ENCODE assay signal across 8 cellular contexts in genomic region chr10:88389456-88389855, GRCh38.
A peak's percentile ranks its signal among the peaks of the same experiment; 100 is the strongest.
DNase-seq lines count a peak whose midpoint lies in the region; ATAC-seq and TF ChIP-seq lines count a peak whose summit lies in the region.

No MANE protein-coding gene starts in this region.

- no peak overlapping the region for H3K4me3 ChIP-seq in left ventricle myocardium inferior

- peak overlapping the region; percentile 46 for H3K27ac Mint-ChIP-seq in activated CD4-positive, alpha-beta T cell treated with anti-CD3 and anti-CD28 coated beads, Interleukin-2, amount 10 ng/mL, durations not matched to agents 7 days and 5 days

- peaks cover 31% of the 10 kb centered on the region for H3K4me1 Mint-ChIP-seq in activated CD4-positive, alpha-beta T cell treated with anti-CD3 and anti-CD28 coated beads, Interleukin-2, amount 10 ng/mL, durations not matched to agents 7 days and 5 days

- POLR2A ChIA-PET in activated CD4-positive, alpha-beta T cell treated with anti-CD3 and anti-CD28 coated beads, Interleukin-2, amount 10 ng/mL, durations not matched to agents 7 days and 5 days (lab: Charles Lee), result interaction anchor here (1.2 kb wide), 1 partner anchor 527 kb away, joined by 3 read pairs; no protein-coding TSS in a partner anchor

- H3K9me3 Mint-ChIP-seq in activated CD4-positive, alpha-beta T cell treated with anti-CD3 and anti-CD28 coated beads, Interleukin-2, amount 10 ng/mL, durations not matched to agents 7 days and 5 days, result peaks cover 8% of the 10 kb centered on the region

- H3K4me3 Mint-ChIP-seq in activated CD4-positive, alpha-beta T cell treated with anti-CD3 and anti-CD28 coated beads, Interleukin-2, amount 10 ng/mL, durations not matched to agents 7 days and 5 days, result no peak overlapping the region

- intact Hi-C loops in left ventricle myocardium inferior (cut with micrococcal nuclease), result loop anchor here (5.0 to 10.0 kb wide), 2 partner anchors 135 to 537 kb away; no protein-coding TSS in a partner anchor

- CTCF ChIA-PET in activated CD4-positive, alpha-beta T cell treated with anti-CD3 and anti-CD28 coated beads, Interleukin-2, amount 10 ng/mL, durations not matched to agents 7 days and 5 days (lab: Charles Lee), result interaction anchor here (0.8 to 2.5 kb wide), 12 partner anchors 10 to 528 kb away, joined by 3 to 9 read pairs (median 4); no protein-coding TSS in a partner anchor

- no peaks in the 10 kb centered on the region for H3K9me3 ChIP-seq in KOPT-K1 (ENCODE audit: insufficient read depth, low read length, poor library complexity, severe bottlenecking)
- H3K9me3 ChIP-seq in left ventricle myocardium inferior (replicated peaks), result no peaks in the 10 kb centered on the region

- H3K36me3 Mint-ChIP-seq in activated CD4-positive, alpha-beta T cell treated with anti-CD3 and anti-CD28 coated beads, Interleukin-2, amount 10 ng/mL, durations not matched to agents 7 days and 5 days (ENCODE audit: low read depth), result peaks cover 19% of the 10 kb centered on the region

- no peaks in the 10 kb centered on the region for H3K36me3 ChIP-seq in KOPT-K1 (ENCODE audit: insufficient read depth, low read length)
- H3K36me3 ChIP-seq in left ventricle myocardium inferior, result no peaks in the 10 kb centered on the region

- H3K27me3 Mint-ChIP-seq in activated CD4-positive, alpha-beta T cell treated with anti-CD3 and anti-CD28 coated beads, Interleukin-2, amount 10 ng/mL, durations not matched to agents 7 days and 5 days, result no peaks in the 10 kb centered on the region

- no peaks in the 10 kb centered on the region for H3K27me3 ChIP-seq in left ventricle myocardium inferior (ENCODE audit: low read depth)

- H3K27ac ChIP-seq in KOPT-K1 (ENCODE audit: low read depth, low read length, poor library complexity, severe bottlenecking) (peak overlapping the region; percentile 100), left ventricle myocardium inferior (replicated peaks) (peak overlapping the region; percentile 74)

- peak; percentile 16 for DNase-seq in NCI-H1694 (lab: John Stamatoyannopoulos, UW)
- no peak for DNase-seq in NCI-H1694 treated with DMSO at 0.1 percent for 48 hours (lab: John Stamatoyannopoulos, UW)
- DNase-seq in activated CD4-positive, alpha-beta T cell treated with anti-CD3 and anti-CD28 coated beads, Interleukin-2, amount 10 ng/mL, durations not matched to agents 7 days and 5 days, result peak; percentile 60
- no peak for DNase-seq in left ventricle myocardium inferior
- peak; percentile 84 for DNase-seq in superior temporal gyrus (ENCODE audit: extremely low spot score)

- TF ChIP-seq CTCF in left ventricle myocardium inferior (IDR thresholded peaks at IDR 0.05; ENCODE audit: borderline replicate concordance), result peak; percentile 69

- H3K4me1 ChIP-seq in left ventricle myocardium inferior, result peaks cover 43% of the 10 kb centered on the region

- no peak for ATAC-seq in HG02840 (IDR thresholded peaks at IDR 0.05; ENCODE audit: low FRiP score, unreplicated experiment)
- no peak for ATAC-seq in HG03520 (IDR thresholded peaks at IDR 0.05; ENCODE audit: unreplicated experiment)

Comparison
In these comparisons a context has a peak if more than half of its experiments do, and no peak if none do; other contexts are left out.
1. DNase-seq: peak in NCI-H1694 (single experiment), activated CD4-positive, alpha-beta T cell treated with anti-CD3 and anti-CD28 coated beads, Interleukin-2, amount 10 ng/mL, durations not matched to agents 7 days and 5 days (single experiment) and superior temporal gyrus (single experiment); none in NCI-H1694 treated with DMSO at 0.1 percent for 48 hours (single experiment) and left ventricle myocardium inferior (single experiment).